Comparison of ENCODE assay signal across 23 cellular contexts in the genomic region with DNA sequence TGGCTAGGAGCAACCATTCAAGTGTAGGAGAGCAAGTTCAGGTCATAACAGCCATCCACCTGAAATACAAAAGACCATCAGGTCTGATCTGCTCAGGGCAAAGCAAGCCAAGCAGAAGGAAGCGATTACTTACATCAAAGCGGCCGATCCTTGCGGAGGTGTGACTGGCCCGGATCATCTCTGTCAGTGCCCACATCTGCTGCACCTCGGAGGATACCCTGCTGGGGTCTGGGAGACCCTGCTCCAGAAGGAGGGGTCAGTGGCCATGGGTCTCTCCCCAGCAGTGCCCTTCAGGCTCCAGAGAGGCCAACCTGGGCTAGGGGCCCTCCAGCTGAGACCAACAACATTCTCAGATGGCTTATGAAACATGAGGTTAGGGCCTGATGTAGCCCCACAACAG. TPM values are rescaled to one million over a fixed set of nuclear protein-coding genes. Genes with fewer than 3 reads are reported as not detected.
"Had no signal": no experiment of that assay in that cellular context is flagged by ENCODE, and none has a peak within 500 bp of the region (broad histone marks: within the 10 kb centered on the region; RNA-seq: fewer than 3 reads in every experiment).

No MANE protein-coding gene starts in this region.

- H3K9me3 Mint-ChIP-seq: T-cell had no signal

- H3K4me3 ChIP-seq: ascending aorta, hepatocyte, left lung, sigmoid colon, SJCRH30, smooth muscle cell had no signal

- H3K27me3 Mint-ChIP-seq: T-cell had no signal

- DNase-seq: activated CD4-positive, alpha-beta T cell treated with anti-CD3 and anti-CD28 coated beads for 4 hours; activated CD4-positive, alpha-beta T cell treated with anti-CD3 and anti-CD28 coated beads, Interleukin-2, amount 50 U/mL, for 48 hours; activated CD4-positive, CD25-positive, alpha-beta regulatory T cell; brain microvascular endothelial cell; central memory CD4-positive, alpha-beta T cell; dermis blood vessel endothelial cell; effector CD8-positive, alpha-beta T cell; foreskin melanocyte; kidney glomerular epithelial cell; left lung; midbrain; occipital lobe; sigmoid colon; SJCRH30; stimulated activated CD4-positive, alpha-beta T cell treated with anti-CD3 and anti-CD28 coated beads, Interleukin-2, amount 100 ng/mL, for 48 hours; stimulated activated CD8-positive, alpha-beta memory T cell treated with anti-CD3 and anti-CD28 coated beads, Interleukin-4, amount 100 ng/mL, for 48 hours; stimulated activated naive CD4-positive, alpha-beta T cell treated with Interleukin-2 at 50 U/mL for 16 hours; T-cell; T1000 had no signal

- H3K9me3 ChIP-seq: ascending aorta, left lung, sigmoid colon, SJCRH30 had no signal

- H3K4me3 Mint-ChIP-seq: T-cell had no signal

- ATAC-seq: esophagus mucosa, left lung, T-cell had no signal

- H3K27ac ChIP-seq: ascending aorta, brain microvascular endothelial cell, hepatocyte, left lung, sigmoid colon, SJCRH30 had no signal

- H3K4me1 ChIP-seq: SJCRH30 had no signal

- H3K36me3 ChIP-seq: SJCRH30 had no signal

- H3K27me3 ChIP-seq: ascending aorta, brain microvascular endothelial cell, hepatocyte, left lung, sigmoid colon, SJCRH30 had no signal

RNA-seq across cellular contexts. Expression of a gene that starts 2.5 kb away (rescaled TPM):
- total RNA-seq: ascending aorta had no signal
